12 cellular contexts compared by ENCODE assay signal in genomic region chr19:5128251-5128931, GRCh38.
DNase-seq lines count a peak whose midpoint lies in the region; ATAC-seq and TF ChIP-seq lines count a peak whose summit lies in the region.
"Had no signal": no experiment of that assay in that cellular context is flagged by ENCODE, and none has a peak within 500 bp of the region (broad histone marks: within the 10 kb centered on the region; RNA-seq: fewer than 3 reads in every experiment).

No MANE protein-coding gene starts in this region.

- ATAC-seq in heart right ventricle (peak; percentile 82 to 93 (median 90)), HG03432 (IDR thresholded peaks at IDR 0.05; ENCODE audit: unreplicated experiment) (no peak), HG02623 (IDR thresholded peaks at IDR 0.05; ENCODE audit: unreplicated experiment) (no peak)

- intact Hi-C loops in heart right ventricle (cut with DNase I), result loop anchor here in 1 of 10 donors (5.0 kb wide), 1 partner anchor 36 kb away; no protein-coding TSS in a partner anchor
- intact Hi-C loops in prostate gland (cut with DNase I), result no loop called here
- intact Hi-C loops in activated CD4-positive, alpha-beta memory T cell treated with anti-CD3 and anti-CD28 coated beads for 36 hours (cut with micrococcal nuclease), result no loop called here

- H3K27me3 Mint-ChIP-seq in activated CD4-positive, alpha-beta memory T cell treated with anti-CD3 and anti-CD28 coated beads for 36 hours, result no peaks in the 10 kb centered on the region
- H3K27me3 Mint-ChIP-seq: activated naive CD8-positive, alpha-beta T cell had no signal

- POLR2A ChIA-PET in activated CD4-positive, alpha-beta memory T cell treated with anti-CD3 and anti-CD28 coated beads for 36 hours (lab: Charles Lee), result no interaction called here

- no peak overlapping the region for H3K4me3 Mint-ChIP-seq in activated CD4-positive, alpha-beta memory T cell treated with anti-CD3 and anti-CD28 coated beads for 36 hours
- H3K4me3 Mint-ChIP-seq: activated naive CD8-positive, alpha-beta T cell had no signal

- no peak overlapping the region for H2AFZ ChIP-seq in SU-DHL-6 (ENCODE audit: low read depth, low read length, severe bottlenecking)

- H3K27ac Mint-ChIP-seq in activated CD4-positive, alpha-beta memory T cell treated with anti-CD3 and anti-CD28 coated beads for 36 hours, result no peak overlapping the region
- H3K27ac Mint-ChIP-seq: activated naive CD8-positive, alpha-beta T cell had no signal

- TF ChIP-seq CTCF in SU-DHL-6 (IDR thresholded peaks at IDR 0.05; ENCODE audit: insufficient read depth, low read length, poor library complexity, severe bottlenecking) (no peak), heart right ventricle (IDR thresholded peaks at IDR 0.05) (no peak), prostate gland (IDR thresholded peaks at IDR 0.05) (no peak)

- no peak for TF ChIP-seq POLR2A in prostate gland (IDR thresholded peaks at IDR 0.05)

- H3K36me3 Mint-ChIP-seq in activated CD4-positive, alpha-beta memory T cell treated with anti-CD3 and anti-CD28 coated beads for 36 hours, result no peaks in the 10 kb centered on the region

- H3K4me1 ChIP-seq in heart right ventricle (peaks cover 28 to 47% (median 41%) of the 10 kb centered on the region in 9 donors), prostate gland (replicated peaks) (peaks cover 9% of the 10 kb centered on the region)

- H3K27me3 ChIP-seq in SU-DHL-6 (ENCODE audit: low read length), result no peaks in the 10 kb centered on the region
- no peaks in the 10 kb centered on the region for H3K27me3 ChIP-seq in heart right ventricle
- H3K27me3 ChIP-seq in prostate gland (replicated peaks; ENCODE audit: insufficient read depth), result no peaks in the 10 kb centered on the region

- peak overlapping the region; percentile 64 for H3K9ac ChIP-seq in SU-DHL-6 (ENCODE audit: low read length)

- peak overlapping the region; percentile 66 for H3K4me2 ChIP-seq in SU-DHL-6 (ENCODE audit: low read depth, low read length, poor library complexity, severe bottlenecking)

- H3K4me1 Mint-ChIP-seq in activated CD4-positive, alpha-beta memory T cell treated with anti-CD3 and anti-CD28 coated beads for 36 hours (ENCODE audit: low read depth), result peaks cover 8% of the 10 kb centered on the region

- no peaks in the 10 kb centered on the region for H3K9me3 Mint-ChIP-seq in activated CD4-positive, alpha-beta memory T cell treated with anti-CD3 and anti-CD28 coated beads for 36 hours

- H3K4me3 ChIP-seq in SU-DHL-6 (ENCODE audit: insufficient read depth, low read length, poor library complexity, severe bottlenecking) (no peak overlapping the region), heart right ventricle (no peak overlapping the region), prostate gland (no peak overlapping the region)

- H4K20me1 ChIP-seq in SU-DHL-6 (ENCODE audit: low read depth, low read length), result no peaks in the 10 kb centered on the region

- no peaks in the 10 kb centered on the region for H3K9me3 ChIP-seq in SU-DHL-6 (ENCODE audit: insufficient read depth, low read length)
- no peaks in the 10 kb centered on the region for H3K9me3 ChIP-seq in heart right ventricle
- H3K9me3 ChIP-seq in prostate gland, result no peaks in the 10 kb centered on the region

- no peaks in the 10 kb centered on the region for H3K36me3 ChIP-seq in SU-DHL-6 (ENCODE audit: low read length)
- H3K36me3 ChIP-seq in heart right ventricle, result peaks cover 0 to 44% (median 3%) of the 10 kb centered on the region in 9 donors
- H3K36me3 ChIP-seq in prostate gland, result no peaks in the 10 kb centered on the region

- no peaks in the 10 kb centered on the region for H3K79me2 ChIP-seq in SU-DHL-6 (ENCODE audit: insufficient read depth, low read length)

- 14 to 26% methylated on average over 24 to 25 of the region's 25 CpGs for WGBS in heart right ventricle, 2 donors
- WGBS in prostate gland, result 20% methylated on average over 24 of the region's 25 CpGs

- peak; percentile 1 for DNase-seq in CD1c-positive myeloid dendritic cell (ENCODE audit: extremely low spot score)
- DNase-seq in heart right ventricle, result peak; percentile 78 to 80
- DNase-seq in prostate gland (ENCODE audit: low spot score), result peak; percentile 22
- no peak for DNase-seq in activated CD4-positive, alpha-beta memory T cell treated with anti-CD3 and anti-CD28 coated beads for 36 hours
- no peak for DNase-seq in cerebellar nuclear complex (lab: John Stamatoyannopoulos, UW)
- DNase-seq: NCI-H146, small intestine, T-helper 2 cell had no signal

- no peaks in the 10 kb centered on the region for H3K9me2 ChIP-seq in SU-DHL-6 (replicated peaks; ENCODE audit: insufficient read depth, low read length)

- CTCF ChIA-PET in activated CD4-positive, alpha-beta memory T cell treated with anti-CD3 and anti-CD28 coated beads for 36 hours (lab: Charles Lee), result no interaction called here

- H3F3A ChIP-seq in SU-DHL-6 (ENCODE audit: insufficient read depth), result peaks cover 15% of the 10 kb centered on the region

- peak overlapping the region; percentile 94 for H3K27ac ChIP-seq in SU-DHL-6 (ENCODE audit: low read depth, low read length)
- peak overlapping the region in 7 of 10 donors; percentile 50 to 83 (median 63) for H3K27ac ChIP-seq in heart right ventricle
- peak overlapping the region in 1 of 2 donors; percentile 6 for H3K27ac ChIP-seq in prostate gland

Comparison
In these comparisons a context has a peak if more than half of its experiments do, and no peak if none do; other contexts are left out.
1. DNase-seq: peak in CD1c-positive myeloid dendritic cell (single experiment), heart right ventricle (2 of 2) and prostate gland (single experiment); none in activated CD4-positive, alpha-beta memory T cell treated with anti-CD3 and anti-CD28 coated beads for 36 hours (single experiment) and cerebellar nuclear complex (0 of 2).
2. ATAC-seq: peak in heart right ventricle (8 of 8); none in HG03432 (single experiment) and HG02623 (single experiment).